16 cellular contexts compared by ENCODE assay signal in genomic region chr1:16046865-16047264, GRCh38. TPM values are rescaled to one million over a fixed set of nuclear protein-coding genes. Genes with fewer than 3 reads are reported as not detected.
DNase-seq lines count a peak whose midpoint lies in the region; ATAC-seq and TF ChIP-seq lines count a peak whose summit lies in the region.
"Had no signal": no experiment of that assay in that cellular context is flagged by ENCODE, and none has a peak within 500 bp of the region (broad histone marks: within the 10 kb centered on the region; RNA-seq: fewer than 3 reads in every experiment).

No MANE protein-coding gene starts in this region.

- H3K4me1 ChIP-seq in CD8-positive, alpha-beta T cell (ENCODE audit: insufficient read depth, low read length), result peaks cover 6% of the 10 kb centered on the region

- no peak overlapping the region for H3K4me3 Mint-ChIP-seq in T-helper 17 cell
- no peak overlapping the region for H3K4me3 Mint-ChIP-seq in CD8-positive, alpha-beta T cell
- H3K4me3 Mint-ChIP-seq: activated CD4-positive, alpha-beta memory T cell treated with anti-CD3 and anti-CD28 coated beads, Interleukin-2, amount 10 ng/mL, durations not matched to agents 7 days and 5 days had no signal

- peaks cover 4% of the 10 kb centered on the region for H3K36me3 Mint-ChIP-seq in T-helper 17 cell (ENCODE audit: low read depth)
- H3K36me3 Mint-ChIP-seq in CD8-positive, alpha-beta T cell, result no peaks in the 10 kb centered on the region

- intact Hi-C loops in CD8-positive, alpha-beta T cell (cut with DNase I, micrococcal nuclease), result no loop called here

- H3K27me3 Mint-ChIP-seq in T-helper 17 cell, result peaks cover 36% of the 10 kb centered on the region
- H3K27me3 Mint-ChIP-seq in CD8-positive, alpha-beta T cell (ENCODE audit: low read depth), result peaks cover 18% of the 10 kb centered on the region

- no peak overlapping the region for H3K27ac ChIP-seq in CD8-positive, alpha-beta T cell (ENCODE audit: low read depth, low read length)
- H3K27ac ChIP-seq: ascending aorta, gastrocnemius medialis, RWPE1 had no signal

- no peak overlapping the region for H3K4me3 ChIP-seq in fibroblast of pulmonary artery (replicated peaks; ENCODE audit: low read depth, low read length)
- no peak overlapping the region for H3K4me3 ChIP-seq in CD8-positive, alpha-beta T cell (ENCODE audit: low read depth, low read length)
- H3K4me3 ChIP-seq: ascending aorta, dorsolateral prefrontal cortex, gastrocnemius medialis had no signal

- no peaks in the 10 kb centered on the region for H3K36me3 ChIP-seq in CD8-positive, alpha-beta T cell (ENCODE audit: insufficient read depth, low read length)
- H3K36me3 ChIP-seq: ascending aorta, gastrocnemius medialis had no signal

- no peaks in the 10 kb centered on the region for H3K9me3 Mint-ChIP-seq in CD8-positive, alpha-beta T cell
- H3K9me3 Mint-ChIP-seq: activated CD4-positive, alpha-beta memory T cell treated with anti-CD3 and anti-CD28 coated beads, Interleukin-2, amount 10 ng/mL, durations not matched to agents 7 days and 5 days; activated T-helper 2 cell treated with anti-CD3 and anti-CD28 coated beads, Interferon-gamma antibody, Interleukin-2, Interleukin-4, amounts not matched to agents 10 μg/mL and 5 μg/mL and 100 μg/mL, durations not matched to agents 14 hours and 24 hours and 36 hours had no signal

- H3K9me3 ChIP-seq in T-helper 17 cell (ENCODE audit: control insufficient read depth, low read length, poor library complexity, severe bottlenecking), result no peaks in the 10 kb centered on the region
- H3K9me3 ChIP-seq in CD8-positive, alpha-beta T cell (ENCODE audit: low read length), result no peaks in the 10 kb centered on the region
- H3K9me3 ChIP-seq: ascending aorta, gastrocnemius medialis had no signal

- TF ChIP-seq CTCF in fibroblast of pulmonary artery (IDR thresholded peaks at IDR 0.05; ENCODE audit: low read length, missing control alignments), result no peak
- no peak for TF ChIP-seq CTCF in CD8-positive, alpha-beta T cell (IDR thresholded peaks at IDR 0.05)

- H3K27ac Mint-ChIP-seq in T-helper 17 cell, result no peak overlapping the region
- H3K27ac Mint-ChIP-seq in CD8-positive, alpha-beta T cell, result no peak overlapping the region
- H3K27ac Mint-ChIP-seq: activated CD4-positive, alpha-beta memory T cell treated with anti-CD3 and anti-CD28 coated beads, Interleukin-2, amount 10 ng/mL, durations not matched to agents 7 days and 5 days; activated T-helper 2 cell treated with anti-CD3 and anti-CD28 coated beads, Interferon-gamma antibody, Interleukin-2, Interleukin-4, amounts not matched to agents 10 μg/mL and 5 μg/mL and 100 μg/mL, durations not matched to agents 14 hours and 24 hours and 36 hours had no signal

- H3K27me3 ChIP-seq in CD8-positive, alpha-beta T cell (ENCODE audit: insufficient read depth, low read length), result no peaks in the 10 kb centered on the region
- H3K27me3 ChIP-seq: ascending aorta, gastrocnemius medialis had no signal

- no peaks in the 10 kb centered on the region for H3K4me1 Mint-ChIP-seq in T-helper 17 cell
- H3K4me1 Mint-ChIP-seq in CD8-positive, alpha-beta T cell (ENCODE audit: low read depth), result peaks cover 5% of the 10 kb centered on the region
- H3K4me1 Mint-ChIP-seq: activated CD4-positive, alpha-beta memory T cell treated with anti-CD3 and anti-CD28 coated beads, Interleukin-2, amount 10 ng/mL, durations not matched to agents 7 days and 5 days had no signal

- DNase-seq in A172 (ENCODE audit: low spot score), result peak; percentile 13
- peak; percentile 60 for DNase-seq in M059J (ENCODE audit: low read depth)
- DNase-seq in fibroblast of pulmonary artery (ENCODE audit: low read depth), result peak; percentile 13
- DNase-seq in T-helper 17 cell, result no peak
- no peak for DNase-seq in CD8-positive, alpha-beta T cell
- DNase-seq in activated effector memory CD4-positive, alpha-beta T cell treated with Interleukin-2 at 50 U/mL for 16 hours, result no peak
- DNase-seq: activated CD4-positive, alpha-beta memory T cell treated with anti-CD3 and anti-CD28 coated beads, Interleukin-2, amount 10 ng/mL, durations not matched to agents 7 days and 5 days; gastrocnemius medialis; NCI-H146; NCI-H524 treated with DMSO at 0.1 percent for 48 hours; stimulated activated CD4-positive, alpha-beta T cell treated with anti-CD3 and anti-CD28 coated beads, Interleukin-2, amount 100 ng/mL, for 24 hours; T1000 had no signal

- POLR2A ChIA-PET in CD8-positive, alpha-beta T cell (lab: Charles Lee), result no interaction called here

- no peak for ATAC-seq in T-helper 17 cell
- no peak for ATAC-seq in CD8-positive, alpha-beta T cell
- ATAC-seq: gastrocnemius medialis had no signal

- CTCF ChIA-PET in CD8-positive, alpha-beta T cell (lab: Charles Lee), result interaction anchor here (1.2 to 3.1 kb wide), 2 partner anchors 8 to 38 kb away, joined by 4 to 7 read pairs; no protein-coding TSS in a partner anchor

RNA-seq across cellular contexts. Expression of gene CLCNKB, which starts 3.3 kb away (rescaled TPM):
- not detected in 2 replicates for total RNA-seq in A172 (2014; rRNA removed; shearing (Covaris generic))
- 0.05 and 0.32 TPM in 2 replicates for total RNA-seq in M059J (2014; rRNA removed; shearing (Covaris generic))
- total RNA-seq in T-helper 17 cell, result not detected
- not detected for total RNA-seq in CD8-positive, alpha-beta T cell
- total RNA-seq: activated CD4-positive, alpha-beta memory T cell treated with anti-CD3 and anti-CD28 coated beads, Interleukin-2, amount 10 ng/mL, durations not matched to agents 7 days and 5 days; activated T-helper 2 cell treated with anti-CD3 and anti-CD28 coated beads, Interferon-gamma antibody, Interleukin-2, Interleukin-4, amounts not matched to agents 10 μg/mL and 5 μg/mL and 100 μg/mL, durations not matched to agents 14 hours and 24 hours and 36 hours; ascending aorta; gastrocnemius medialis had no signal

RNA-seq across cellular contexts. Expression of gene CLCNKA, which starts 25.0 kb away (rescaled TPM):
- not detected in 2 replicates for total RNA-seq in A172 (2014; rRNA removed; shearing (Covaris generic))
- total RNA-seq in M059J (2014; rRNA removed; shearing (Covaris generic)), result 0.42 TPM in 1 of 2 replicates, not detected in the other
- total RNA-seq in T-helper 17 cell, result not detected
- total RNA-seq in CD8-positive, alpha-beta T cell, result not detected
- total RNA-seq: activated T-helper 2 cell treated with anti-CD3 and anti-CD28 coated beads, Interferon-gamma antibody, Interleukin-2, Interleukin-4, amounts not matched to agents 10 μg/mL and 5 μg/mL and 100 μg/mL, durations not matched to agents 14 hours and 24 hours and 36 hours; ascending aorta had no signal

RNA-seq across cellular contexts. Expression of gene FAM131C, which starts 26.6 kb away (rescaled TPM):
- total RNA-seq in A172 (2014; rRNA removed; shearing (Covaris generic)), result 1.1 and 1.8 TPM in 2 replicates
- 0.71 and 1.7 TPM in 2 replicates for total RNA-seq in M059J (2014; rRNA removed; shearing (Covaris generic))
- not detected for total RNA-seq in T-helper 17 cell
- total RNA-seq in CD8-positive, alpha-beta T cell, result not detected
- total RNA-seq: gastrocnemius medialis had no signal

RNA-seq across cellular contexts. Expression of gene HSPB7, which starts 29.0 kb away (rescaled TPM):
- not detected in 2 replicates for total RNA-seq in A172 (2014; rRNA removed; shearing (Covaris generic))
- 1.4 and 1.9 TPM in 2 replicates for total RNA-seq in M059J (2014; rRNA removed; shearing (Covaris generic))
- not detected for total RNA-seq in T-helper 17 cell
- not detected for total RNA-seq in CD8-positive, alpha-beta T cell
- total RNA-seq: activated CD4-positive, alpha-beta memory T cell treated with anti-CD3 and anti-CD28 coated beads, Interleukin-2, amount 10 ng/mL, durations not matched to agents 7 days and 5 days; activated T-helper 2 cell treated with anti-CD3 and anti-CD28 coated beads, Interferon-gamma antibody, Interleukin-2, Interleukin-4, amounts not matched to agents 10 μg/mL and 5 μg/mL and 100 μg/mL, durations not matched to agents 14 hours and 24 hours and 36 hours had no signal

RNA-seq across cellular contexts. Expression of gene SRARP, which starts 42.8 kb away (rescaled TPM):
- not detected in 2 replicates for total RNA-seq in A172 (2014; rRNA removed; shearing (Covaris generic))
- total RNA-seq in M059J (2014; rRNA removed; shearing (Covaris generic)), result not detected in 2 replicates
- total RNA-seq in T-helper 17 cell, result not detected
- total RNA-seq in CD8-positive, alpha-beta T cell, result not detected
- total RNA-seq: activated CD4-positive, alpha-beta memory T cell treated with anti-CD3 and anti-CD28 coated beads, Interleukin-2, amount 10 ng/mL, durations not matched to agents 7 days and 5 days; activated T-helper 2 cell treated with anti-CD3 and anti-CD28 coated beads, Interferon-gamma antibody, Interleukin-2, Interleukin-4, amounts not matched to agents 10 μg/mL and 5 μg/mL and 100 μg/mL, durations not matched to agents 14 hours and 24 hours and 36 hours; ascending aorta had no signal

Comparison
In these comparisons a context has a peak if more than half of its experiments do, and no peak if none do; other contexts are left out.
1. DNase-seq: peak in A172 (single experiment), M059J (single experiment) and fibroblast of pulmonary artery (single experiment); none in T-helper 17 cell (0 of 3), CD8-positive, alpha-beta T cell (0 of 7) and activated effector memory CD4-positive, alpha-beta T cell treated with Interleukin-2 at 50 U/mL for 16 hours (single experiment).